In genomic region chr6:28634406-28634757, GRCh38 we compare ENCODE assay signal across 9 cellular contexts.
DNase-seq lines count a peak whose midpoint lies in the region; ATAC-seq and TF ChIP-seq lines count a peak whose summit lies in the region.
"Had no signal": no experiment of that assay in that cellular context is flagged by ENCODE, and none has a peak within 500 bp of the region (broad histone marks: within the 10 kb centered on the region; RNA-seq: fewer than 3 reads in every experiment).

No MANE protein-coding gene starts in this region.

- H3K4me3 ChIP-seq in BLaER1 (0 out of 2 replicates have a peak overlapping the region, but pooled peaks have one; percentile 30), LNCaP clone FGC (ENCODE audit: low read depth, low read length) (peak overlapping the region; percentile 58), ectodermal cell (ENCODE audit: insufficient read depth, low read depth, low read length) (peak overlapping the region; percentile 61)

- H3K36me3 ChIP-seq in BLaER1 (no peaks in the 10 kb centered on the region), ectodermal cell (ENCODE audit: control insufficient read depth, insufficient read depth, low read length) (no peaks in the 10 kb centered on the region)

- no peak overlapping the region for H3K27ac Mint-ChIP-seq in nephron progenitor cell

- peaks cover 9% of the 10 kb centered on the region for H3K4me1 ChIP-seq in BLaER1
- no peaks in the 10 kb centered on the region for H3K4me1 ChIP-seq in ectodermal cell (ENCODE audit: control insufficient read depth, insufficient read depth, low read length)

- peaks cover 56% of the 10 kb centered on the region for H3K27me3 Mint-ChIP-seq in nephron progenitor cell (ENCODE audit: low read depth, poor library complexity)

- H3K27ac ChIP-seq in BLaER1 (no peak overlapping the region), ectodermal cell (ENCODE audit: insufficient read depth, low read depth, low read length, poor library complexity, severe bottlenecking) (no peak overlapping the region)

- no peak overlapping the region for H3K9ac ChIP-seq in BLaER1

- TF ChIP-seq CTCF in LNCaP clone FGC (IDR thresholded peaks at IDR 0.05; ENCODE audit: control insufficient read depth, extremely low read depth, insufficient read depth) (no peak), nephron progenitor cell (IDR thresholded peaks at IDR 0.05) (no peak)

- H3K4me3 Mint-ChIP-seq in nephron progenitor cell: peak overlapping the region; percentile 87

- WGBS in ectodermal cell, 2 experiments: 21 to 38% methylated on average over 3 to 4 of the region's 4 CpGs

- H3K27me3 ChIP-seq in BLaER1: peaks cover 48% of the 10 kb centered on the region
- peaks cover 45% of the 10 kb centered on the region for H3K27me3 ChIP-seq in ectodermal cell (ENCODE audit: control insufficient read depth, insufficient read depth, low read length, poor library complexity, severe bottlenecking)

- peak overlapping the region; percentile 40 for H3K4me2 ChIP-seq in BLaER1

- H3K9me3 Mint-ChIP-seq in nephron progenitor cell: peaks cover 17% of the 10 kb centered on the region

- H3K4me1 Mint-ChIP-seq in nephron progenitor cell: peaks cover 39% of the 10 kb centered on the region

- no peaks in the 10 kb centered on the region for H4K20me1 ChIP-seq in BLaER1

- DNase-seq in LNCaP clone FGC (ENCODE audit: low read depth) (no peak), nephron progenitor cell (no peak), amygdala (lab: John Stamatoyannopoulos, UW) (no peak), left colon (no peak), NCI-H526 (lab: John Stamatoyannopoulos, UW) (no peak)
- DNase-seq: DND-41 had no signal

- H3K36me3 Mint-ChIP-seq in nephron progenitor cell (ENCODE audit: low read depth): peaks cover 15% of the 10 kb centered on the region

- ATAC-seq in left colon: no peak
- no peak for ATAC-seq in GM21825 (IDR thresholded peaks at IDR 0.05; ENCODE audit: unreplicated experiment)

- H3K9me3 ChIP-seq in BLaER1 (peaks cover 35% of the 10 kb centered on the region), ectodermal cell (ENCODE audit: control insufficient read depth, low read length) (no peaks in the 10 kb centered on the region)

- intact Hi-C loops in left colon (cut with DNase I, micrococcal nuclease): no loop called here
